1 cellular context compared by ENCODE assay signal in the genomic region with DNA sequence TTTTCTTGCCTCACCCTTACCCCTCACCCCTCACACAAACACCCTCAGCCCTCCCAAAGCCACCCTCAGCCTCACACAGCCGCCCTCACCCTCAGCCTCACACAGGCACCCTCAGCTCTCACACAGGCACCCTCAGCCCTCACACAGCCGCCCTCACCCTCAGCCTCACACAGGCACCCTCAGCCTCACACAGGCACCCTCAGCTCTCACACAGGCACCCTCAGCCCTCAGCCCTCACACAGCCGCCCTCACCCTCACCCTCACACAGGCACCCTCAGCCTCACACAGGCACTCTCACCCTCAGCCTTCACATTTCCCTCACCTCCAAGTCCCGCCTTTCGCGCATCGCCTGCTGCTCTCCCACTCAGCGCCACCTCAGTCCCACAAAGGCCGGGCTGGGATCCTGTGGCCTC.
TF ChIP-seq lines count a peak whose summit lies in the region.

No MANE protein-coding gene starts in this region.

TF ChIP-seq in IMR-90, 13 proteins besides CTCF, POLR2A, EP300 and RAD21 (continued from another document):
- TF ChIP-seq, protein P1, sequence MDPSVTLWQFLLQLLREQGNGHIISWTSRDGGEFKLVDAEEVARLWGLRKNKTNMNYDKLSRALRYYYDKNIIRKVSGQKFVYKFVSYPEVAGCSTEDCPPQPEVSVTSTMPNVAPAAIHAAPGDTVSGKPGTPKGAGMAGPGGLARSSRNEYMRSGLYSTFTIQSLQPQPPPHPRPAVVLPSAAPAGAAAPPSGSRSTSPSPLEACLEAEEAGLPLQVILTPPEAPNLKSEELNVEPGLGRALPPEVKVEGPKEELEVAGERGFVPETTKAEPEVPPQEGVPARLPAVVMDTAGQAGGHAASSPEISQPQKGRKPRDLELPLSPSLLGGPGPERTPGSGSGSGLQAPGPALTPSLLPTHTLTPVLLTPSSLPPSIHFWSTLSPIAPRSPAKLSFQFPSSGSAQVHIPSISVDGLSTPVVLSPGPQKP (IDR thresholded peaks at IDR 0.05; ENCODE audit: borderline replicate concordance, low read depth, low read length) = no peak
- TF ChIP-seq NFE2L2 (IDR thresholded peaks at IDR 0.05; ENCODE audit: low read depth, low read length) (no peak), MXI1 (IDR thresholded peaks at IDR 0.05; ENCODE audit: borderline replicate concordance, low read depth, low read length) (peak; percentile 43; the same call in 1 of the 2 replicates)
